1 cellular context compared by ENCODE assay signal in the genomic region with DNA sequence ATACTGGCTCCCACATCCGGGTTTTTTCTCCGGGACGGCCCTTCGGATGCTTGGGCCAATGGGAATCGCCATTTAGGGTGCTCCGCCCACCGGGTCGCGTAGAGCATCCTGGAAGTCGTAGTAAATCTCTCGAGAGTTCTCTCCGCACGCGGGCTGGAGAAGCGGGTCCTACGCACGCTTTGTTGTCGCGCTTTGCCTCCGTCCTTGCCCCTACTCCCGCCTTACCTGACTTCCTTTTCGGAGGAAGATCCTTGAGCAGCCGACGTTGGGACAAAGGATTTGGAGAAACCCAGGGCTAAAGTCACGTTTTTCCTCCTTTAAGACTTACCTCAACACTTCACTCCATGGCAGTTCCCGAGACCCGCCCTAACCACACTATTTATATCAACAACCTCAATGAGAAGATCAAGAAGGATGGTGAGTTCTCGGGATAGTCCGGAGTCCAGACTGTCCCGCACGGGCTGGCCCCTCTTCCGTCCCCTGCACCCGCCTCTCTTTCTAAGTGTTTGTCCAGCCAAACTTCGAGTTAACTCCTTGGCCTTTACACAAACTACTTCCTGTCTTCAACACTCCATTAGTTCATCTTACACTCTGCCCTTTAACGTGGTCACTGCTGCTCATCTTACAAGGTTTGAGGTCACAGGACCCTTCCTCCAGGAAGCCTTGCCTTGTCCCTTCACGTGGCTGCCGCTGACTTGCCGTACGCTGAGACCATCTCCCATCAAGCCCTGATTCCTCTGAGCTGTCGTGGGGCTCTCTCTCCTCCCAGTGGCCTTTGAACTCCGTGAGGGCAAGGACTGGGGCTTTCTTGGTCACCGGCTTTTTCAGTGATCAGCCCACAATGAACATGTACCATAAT.
A peak's percentile ranks its signal among the peaks of the same experiment; 100 is the strongest.
TF ChIP-seq lines count a peak whose summit lies in the region.

A gene (plus strand): TSS at position 139 of the 859 bp plus-strand sequence. CDS start 206 bp downstream, at position 345.

TF ChIP-seq in GM12878, 131 proteins besides CTCF, POLR2A, EP300 and RAD21 (continued from another document):
- no peak for TF ChIP-seq SMC3 (IDR thresholded peaks at IDR 0.05; ENCODE audit: borderline replicate concordance, low read length)
- peak; percentile 30; the same call in 1 of the 2 replicates for TF ChIP-seq TCF12 (IDR thresholded peaks at IDR 0.05; ENCODE audit: low read depth, low read length)
- peak; percentile 55 for TF ChIP-seq MTA2 (IDR thresholded peaks at IDR 0.05; ENCODE audit: low read depth)
- peak; percentile 97 for TF ChIP-seq PML (IDR thresholded peaks at IDR 0.05; ENCODE audit: low read length)
- TF ChIP-seq TAF1 (IDR thresholded peaks at IDR 0.05; ENCODE audit: borderline replicate concordance, low read depth, low read length) = peak; percentile 39; the same call in 1 of the 2 replicates
- peak; percentile 56; the same call in 1 of the 2 replicates for TF ChIP-seq ESRRA (IDR thresholded peaks at IDR 0.05; ENCODE audit: low read length)
- TF ChIP-seq RAD51 (IDR thresholded peaks at IDR 0.05) = peak; percentile 62
- no peak for TF ChIP-seq ZNF274 (IDR thresholded peaks at IDR 0.05; ENCODE audit: insufficient read depth, insufficient read length)
- peak; percentile 7 for TF ChIP-seq CBFB (IDR thresholded peaks at IDR 0.05; ENCODE audit: low read depth)
- no peak for TF ChIP-seq MEF2A (IDR thresholded peaks at IDR 0.05; ENCODE audit: insufficient read depth, low read depth, low read length)
- TF ChIP-seq, protein P1, sequence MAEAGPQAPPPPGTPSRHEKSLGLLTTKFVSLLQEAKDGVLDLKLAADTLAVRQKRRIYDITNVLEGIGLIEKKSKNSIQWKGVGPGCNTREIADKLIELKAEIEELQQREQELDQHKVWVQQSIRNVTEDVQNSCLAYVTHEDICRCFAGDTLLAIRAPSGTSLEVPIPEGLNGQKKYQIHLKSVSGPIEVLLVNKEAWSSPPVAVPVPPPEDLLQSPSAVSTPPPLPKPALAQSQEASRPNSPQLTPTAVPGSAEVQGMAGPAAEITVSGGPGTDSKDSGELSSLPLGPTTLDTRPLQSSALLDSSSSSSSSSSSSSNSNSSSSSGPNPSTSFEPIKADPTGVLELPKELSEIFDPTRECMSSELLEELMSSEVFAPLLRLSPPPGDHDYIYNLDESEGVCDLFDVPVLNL (IDR thresholded peaks at IDR 0.05; ENCODE audit: low read depth, low read length) = no peak
- TF ChIP-seq TCF3 (IDR thresholded peaks at IDR 0.05; ENCODE audit: borderline replicate concordance, insufficient read depth, low read depth, low read length) = 0 out of 2 replicates have a peak, but pooled peaks have one; percentile 26
- TF ChIP-seq ZNF207 (IDR thresholded peaks at IDR 0.05; ENCODE audit: borderline replicate concordance) = peak; percentile 4; the same call in 1 of the 2 replicates
- 0 out of 4 replicates have a peak, but pooled peaks of 1 of the 2 experiments have one; percentile 11 for TF ChIP-seq SRF (IDR thresholded peaks at IDR 0.05; ENCODE audit: low read depth in 2 of 2, low read length in 2 of 2)
- TF ChIP-seq, protein P2, sequence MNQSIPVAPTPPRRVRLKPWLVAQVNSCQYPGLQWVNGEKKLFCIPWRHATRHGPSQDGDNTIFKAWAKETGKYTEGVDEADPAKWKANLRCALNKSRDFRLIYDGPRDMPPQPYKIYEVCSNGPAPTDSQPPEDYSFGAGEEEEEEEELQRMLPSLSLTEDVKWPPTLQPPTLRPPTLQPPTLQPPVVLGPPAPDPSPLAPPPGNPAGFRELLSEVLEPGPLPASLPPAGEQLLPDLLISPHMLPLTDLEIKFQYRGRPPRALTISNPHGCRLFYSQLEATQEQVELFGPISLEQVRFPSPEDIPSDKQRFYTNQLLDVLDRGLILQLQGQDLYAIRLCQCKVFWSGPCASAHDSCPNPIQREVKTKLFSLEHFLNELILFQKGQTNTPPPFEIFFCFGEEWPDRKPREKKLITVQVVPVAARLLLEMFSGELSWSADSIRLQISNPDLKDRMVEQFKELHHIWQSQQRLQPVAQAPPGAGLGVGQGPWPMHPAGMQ (IDR thresholded peaks at IDR 0.05; ENCODE audit: borderline replicate concordance) = no peak
- TF ChIP-seq, protein P3, sequence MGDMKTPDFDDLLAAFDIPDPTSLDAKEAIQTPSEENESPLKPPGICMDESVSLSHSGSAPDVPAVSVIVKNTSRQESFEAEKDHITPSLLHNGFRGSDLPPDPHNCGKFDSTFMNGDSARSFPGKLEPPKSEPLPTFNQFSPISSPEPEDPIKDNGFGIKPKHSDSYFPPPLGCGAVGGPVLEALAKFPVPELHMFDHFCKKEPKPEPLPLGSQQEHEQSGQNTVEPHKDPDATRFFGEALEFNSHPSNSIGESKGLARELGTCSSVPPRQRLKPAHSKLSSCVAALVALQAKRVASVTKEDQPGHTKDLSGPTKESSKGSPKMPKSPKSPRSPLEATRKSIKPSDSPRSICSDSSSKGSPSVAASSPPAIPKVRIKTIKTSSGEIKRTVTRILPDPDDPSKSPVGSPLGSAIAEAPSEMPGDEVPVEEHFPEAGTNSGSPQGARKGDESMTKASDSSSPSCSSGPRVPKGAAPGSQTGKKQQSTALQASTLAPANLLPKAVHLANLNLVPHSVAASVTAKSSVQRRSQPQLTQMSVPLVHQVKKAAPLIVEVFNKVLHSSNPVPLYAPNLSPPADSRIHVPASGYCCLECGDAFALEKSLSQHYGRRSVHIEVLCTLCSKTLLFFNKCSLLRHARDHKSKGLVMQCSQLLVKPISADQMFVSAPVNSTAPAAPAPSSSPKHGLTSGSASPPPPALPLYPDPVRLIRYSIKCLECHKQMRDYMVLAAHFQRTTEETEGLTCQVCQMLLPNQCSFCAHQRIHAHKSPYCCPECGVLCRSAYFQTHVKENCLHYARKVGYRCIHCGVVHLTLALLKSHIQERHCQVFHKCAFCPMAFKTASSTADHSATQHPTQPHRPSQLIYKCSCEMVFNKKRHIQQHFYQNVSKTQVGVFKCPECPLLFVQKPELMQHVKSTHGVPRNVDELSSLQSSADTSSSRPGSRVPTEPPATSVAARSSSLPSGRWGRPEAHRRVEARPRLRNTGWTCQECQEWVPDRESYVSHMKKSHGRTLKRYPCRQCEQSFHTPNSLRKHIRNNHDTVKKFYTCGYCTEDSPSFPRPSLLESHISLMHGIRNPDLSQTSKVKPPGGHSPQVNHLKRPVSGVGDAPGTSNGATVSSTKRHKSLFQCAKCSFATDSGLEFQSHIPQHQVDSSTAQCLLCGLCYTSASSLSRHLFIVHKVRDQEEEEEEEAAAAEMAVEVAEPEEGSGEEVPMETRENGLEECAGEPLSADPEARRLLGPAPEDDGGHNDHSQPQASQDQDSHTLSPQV (IDR thresholded peaks at IDR 0.05) = no peak
- TF ChIP-seq, protein P4, sequence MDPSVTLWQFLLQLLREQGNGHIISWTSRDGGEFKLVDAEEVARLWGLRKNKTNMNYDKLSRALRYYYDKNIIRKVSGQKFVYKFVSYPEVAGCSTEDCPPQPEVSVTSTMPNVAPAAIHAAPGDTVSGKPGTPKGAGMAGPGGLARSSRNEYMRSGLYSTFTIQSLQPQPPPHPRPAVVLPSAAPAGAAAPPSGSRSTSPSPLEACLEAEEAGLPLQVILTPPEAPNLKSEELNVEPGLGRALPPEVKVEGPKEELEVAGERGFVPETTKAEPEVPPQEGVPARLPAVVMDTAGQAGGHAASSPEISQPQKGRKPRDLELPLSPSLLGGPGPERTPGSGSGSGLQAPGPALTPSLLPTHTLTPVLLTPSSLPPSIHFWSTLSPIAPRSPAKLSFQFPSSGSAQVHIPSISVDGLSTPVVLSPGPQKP (IDR thresholded peaks at IDR 0.05; ENCODE audit: low read depth, low read length) = 0 out of 2 replicates have a peak, but pooled peaks have one; percentile 27
- peak; percentile 26; the same call in 1 of the 2 replicates for TF ChIP-seq ZNF384 (IDR thresholded peaks at IDR 0.05; ENCODE audit: borderline replicate concordance, low read depth, low read length)
- peak; percentile 61 for TF ChIP-seq SIX5 (IDR thresholded peaks at IDR 0.05; ENCODE audit: low read depth, low read length, severe bottlenecking)
- peak; percentile 91 for TF ChIP-seq NR2C1 (IDR thresholded peaks at IDR 0.05)
- peak; percentile 62; the same call in 1 of the 2 replicates for TF ChIP-seq ZBED1 (IDR thresholded peaks at IDR 0.05; ENCODE audit: borderline replicate concordance)
- 0 out of 2 replicates have a peak, but pooled peaks have one; percentile 27 for TF ChIP-seq EED (IDR thresholded peaks at IDR 0.05; ENCODE audit: low read depth)
- no peak for TF ChIP-seq ZSCAN29 (IDR thresholded peaks at IDR 0.05)
- TF ChIP-seq POU2F2 (IDR thresholded peaks at IDR 0.05; ENCODE audit: borderline replicate concordance, low read depth, low read length) = peak; percentile 47; the same call in 2 of the 3 replicates
- TF ChIP-seq JUND (IDR thresholded peaks at IDR 0.05; ENCODE audit: low read depth, low read length) = no peak
- peak; percentile 79; the same call in 1 of the 2 replicates for TF ChIP-seq SIN3A (IDR thresholded peaks at IDR 0.05; ENCODE audit: low read depth, low read length)
- TF ChIP-seq, protein P5, sequence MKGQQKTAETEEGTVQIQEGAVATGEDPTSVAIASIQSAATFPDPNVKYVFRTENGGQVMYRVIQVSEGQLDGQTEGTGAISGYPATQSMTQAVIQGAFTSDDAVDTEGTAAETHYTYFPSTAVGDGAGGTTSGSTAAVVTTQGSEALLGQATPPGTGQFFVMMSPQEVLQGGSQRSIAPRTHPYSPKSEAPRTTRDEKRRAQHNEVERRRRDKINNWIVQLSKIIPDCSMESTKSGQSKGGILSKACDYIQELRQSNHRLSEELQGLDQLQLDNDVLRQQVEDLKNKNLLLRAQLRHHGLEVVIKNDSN (IDR thresholded peaks at IDR 0.05; ENCODE audit: borderline replicate concordance, extremely low read length, insufficient read depth, low read depth, low read length) = peak; percentile 40
- no peak for TF ChIP-seq SREBF2 (IDR thresholded peaks at IDR 0.05; ENCODE audit: low read length)
- TF ChIP-seq, protein P6, sequence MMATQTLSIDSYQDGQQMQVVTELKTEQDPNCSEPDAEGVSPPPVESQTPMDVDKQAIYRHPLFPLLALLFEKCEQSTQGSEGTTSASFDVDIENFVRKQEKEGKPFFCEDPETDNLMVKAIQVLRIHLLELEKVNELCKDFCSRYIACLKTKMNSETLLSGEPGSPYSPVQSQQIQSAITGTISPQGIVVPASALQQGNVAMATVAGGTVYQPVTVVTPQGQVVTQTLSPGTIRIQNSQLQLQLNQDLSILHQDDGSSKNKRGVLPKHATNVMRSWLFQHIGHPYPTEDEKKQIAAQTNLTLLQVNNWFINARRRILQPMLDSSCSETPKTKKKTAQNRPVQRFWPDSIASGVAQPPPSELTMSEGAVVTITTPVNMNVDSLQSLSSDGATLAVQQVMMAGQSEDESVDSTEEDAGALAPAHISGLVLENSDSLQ (IDR thresholded peaks at IDR 0.05) = peak; percentile 31; the same call in 1 of the 2 replicates
- TF ChIP-seq DPF2 (IDR thresholded peaks at IDR 0.05) = no peak
- TF ChIP-seq MYC (IDR thresholded peaks at IDR 0.05; ENCODE audit: insufficient read depth, insufficient read length, insufficient replicate concordance, low read length, severe bottlenecking) = peak; percentile 46
- peak; percentile 47; the same call in 1 of the 2 replicates for TF ChIP-seq POLR2AphosphoS2 (IDR thresholded peaks at IDR 0.05; ENCODE audit: low read depth, low read length)
- TF ChIP-seq CHD2 (IDR thresholded peaks at IDR 0.05; ENCODE audit: borderline replicate concordance, low read depth, low read length) = peak; percentile 66
- TF ChIP-seq, protein P7, sequence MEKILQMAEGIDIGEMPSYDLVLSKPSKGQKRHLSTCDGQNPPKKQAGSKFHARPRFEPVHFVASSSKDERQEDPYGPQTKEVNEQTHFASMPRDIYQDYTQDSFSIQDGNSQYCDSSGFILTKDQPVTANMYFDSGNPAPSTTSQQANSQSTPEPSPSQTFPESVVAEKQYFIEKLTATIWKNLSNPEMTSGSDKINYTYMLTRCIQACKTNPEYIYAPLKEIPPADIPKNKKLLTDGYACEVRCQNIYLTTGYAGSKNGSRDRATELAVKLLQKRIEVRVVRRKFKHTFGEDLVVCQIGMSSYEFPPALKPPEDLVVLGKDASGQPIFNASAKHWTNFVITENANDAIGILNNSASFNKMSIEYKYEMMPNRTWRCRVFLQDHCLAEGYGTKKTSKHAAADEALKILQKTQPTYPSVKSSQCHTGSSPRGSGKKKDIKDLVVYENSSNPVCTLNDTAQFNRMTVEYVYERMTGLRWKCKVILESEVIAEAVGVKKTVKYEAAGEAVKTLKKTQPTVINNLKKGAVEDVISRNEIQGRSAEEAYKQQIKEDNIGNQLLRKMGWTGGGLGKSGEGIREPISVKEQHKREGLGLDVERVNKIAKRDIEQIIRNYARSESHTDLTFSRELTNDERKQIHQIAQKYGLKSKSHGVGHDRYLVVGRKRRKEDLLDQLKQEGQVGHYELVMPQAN (conservative IDR thresholded peaks at IDR 0.05) = 0 out of 2 replicates have a peak, but pooled peaks have one; percentile 51
- TF ChIP-seq IKZF2 (IDR thresholded peaks at IDR 0.05) = peak in 1 of 2 experiments; percentile 22; a peak in 1 of 4 replicates
- peak; percentile 67 for TF ChIP-seq IKZF1 (conservative IDR thresholded peaks at IDR 0.05)
- TF ChIP-seq, protein P8, sequence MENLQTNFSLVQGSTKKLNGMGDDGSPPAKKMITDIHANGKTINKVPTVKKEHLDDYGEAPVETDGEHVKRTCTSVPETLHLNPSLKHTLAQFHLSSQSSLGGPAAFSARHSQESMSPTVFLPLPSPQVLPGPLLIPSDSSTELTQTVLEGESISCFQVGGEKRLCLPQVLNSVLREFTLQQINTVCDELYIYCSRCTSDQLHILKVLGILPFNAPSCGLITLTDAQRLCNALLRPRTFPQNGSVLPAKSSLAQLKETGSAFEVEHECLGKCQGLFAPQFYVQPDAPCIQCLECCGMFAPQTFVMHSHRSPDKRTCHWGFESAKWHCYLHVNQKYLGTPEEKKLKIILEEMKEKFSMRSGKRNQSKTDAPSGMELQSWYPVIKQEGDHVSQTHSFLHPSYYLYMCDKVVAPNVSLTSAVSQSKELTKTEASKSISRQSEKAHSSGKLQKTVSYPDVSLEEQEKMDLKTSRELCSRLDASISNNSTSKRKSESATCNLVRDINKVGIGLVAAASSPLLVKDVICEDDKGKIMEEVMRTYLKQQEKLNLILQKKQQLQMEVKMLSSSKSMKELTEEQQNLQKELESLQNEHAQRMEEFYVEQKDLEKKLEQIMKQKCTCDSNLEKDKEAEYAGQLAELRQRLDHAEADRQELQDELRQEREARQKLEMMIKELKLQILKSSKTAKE (IDR thresholded peaks at IDR 0.05; ENCODE audit: low read depth, poor library complexity, severe bottlenecking) = no peak
- peak; percentile 90 for TF ChIP-seq POLR2AphosphoS5 (IDR thresholded peaks at IDR 0.05; ENCODE audit: low read length)
- no peak for TF ChIP-seq HDAC2 (IDR thresholded peaks at IDR 0.05)
- 0 out of 2 replicates have a peak, but pooled peaks have one; percentile 11 for TF ChIP-seq ZNF24 (IDR thresholded peaks at IDR 0.05)
- TF ChIP-seq, protein P9, sequence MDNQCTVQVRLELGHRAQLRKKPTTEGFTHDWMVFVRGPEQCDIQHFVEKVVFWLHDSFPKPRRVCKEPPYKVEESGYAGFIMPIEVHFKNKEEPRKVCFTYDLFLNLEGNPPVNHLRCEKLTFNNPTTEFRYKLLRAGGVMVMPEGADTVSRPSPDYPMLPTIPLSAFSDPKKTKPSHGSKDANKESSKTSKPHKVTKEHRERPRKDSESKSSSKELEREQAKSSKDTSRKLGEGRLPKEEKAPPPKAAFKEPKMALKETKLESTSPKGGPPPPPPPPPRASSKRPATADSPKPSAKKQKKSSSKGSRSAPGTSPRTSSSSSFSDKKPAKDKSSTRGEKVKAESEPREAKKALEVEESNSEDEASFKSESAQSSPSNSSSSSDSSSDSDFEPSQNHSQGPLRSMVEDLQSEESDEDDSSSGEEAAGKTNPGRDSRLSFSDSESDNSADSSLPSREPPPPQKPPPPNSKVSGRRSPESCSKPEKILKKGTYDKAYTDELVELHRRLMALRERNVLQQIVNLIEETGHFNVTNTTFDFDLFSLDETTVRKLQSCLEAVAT (IDR thresholded peaks at IDR 0.05) = peak; percentile 57; the same call in 1 of the 2 replicates
- TF ChIP-seq NFXL1 (IDR thresholded peaks at IDR 0.05; ENCODE audit: borderline replicate concordance) = no peak
- TF ChIP-seq NR2C2 (IDR thresholded peaks at IDR 0.05; ENCODE audit: borderline replicate concordance, control insufficient read depth, insufficient read length, low read depth) = peak; percentile 59
